ENCODE assay signal across 38 cellular contexts in the genomic region with DNA sequence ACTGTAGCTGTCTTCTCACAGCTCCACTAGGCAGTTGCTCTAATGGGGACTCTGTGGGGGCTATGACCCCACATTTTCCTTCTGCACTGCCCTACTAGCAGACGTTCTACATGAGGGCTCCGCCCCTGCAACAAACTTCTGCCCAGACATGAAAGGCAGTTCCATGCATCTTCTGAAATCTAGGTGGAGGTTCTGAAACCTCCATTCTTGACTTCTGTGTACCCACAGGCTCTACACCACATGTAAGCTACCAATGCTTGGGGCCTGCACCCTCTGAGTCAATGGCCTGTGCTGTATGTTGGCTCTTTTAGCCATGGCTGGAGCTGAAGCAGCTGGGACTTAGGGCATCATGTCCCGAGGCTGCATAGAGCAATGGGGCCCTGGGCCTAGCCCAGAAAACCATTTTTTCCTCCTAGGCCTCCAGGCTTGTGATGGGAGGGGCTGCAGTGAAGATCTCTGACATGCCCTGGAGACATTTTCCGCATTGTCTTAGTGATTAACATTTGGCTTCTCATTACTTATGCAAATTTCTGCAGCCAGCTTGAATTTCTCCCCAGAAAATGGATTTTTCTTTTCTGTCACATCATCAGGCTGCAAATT.
"Had no signal": no experiment of that assay in that cellular context is flagged by ENCODE, and none has a peak within 500 bp of the region (broad histone marks: within the 10 kb centered on the region; RNA-seq: fewer than 3 reads in every experiment).

No MANE protein-coding gene starts in this region.

- H3K27ac ChIP-seq: ascending aorta, cardiac muscle cell, VCaP had no signal

- FAIRE-seq: bronchial epithelial cell, TTC549 had no signal

- ATAC-seq: activated CD4-positive, alpha-beta T cell treated with anti-CD3 and anti-CD28 coated beads for 36 hours; activated CD4-positive, CD25-positive, alpha-beta regulatory T cell treated with anti-CD3 and anti-CD28 coated beads, Interleukin-2, amount 50 U/mL, for 24 hours; activated CD8-positive, alpha-beta memory T cell treated with anti-CD3 and anti-CD28 coated beads, Interleukin-2, amount 10 ng/mL, durations not matched to agents 7 days and 5 days; activated CD8-positive, alpha-beta T cell treated with anti-CD3 and anti-CD28 coated beads, Interleukin-2, amount 10 ng/mL, durations not matched to agents 7 days and 5 days; activated naive CD8-positive, alpha-beta T cell treated with anti-CD3 and anti-CD28 coated beads, Interleukin-2, amount 50 U/mL, for 24 hours had no signal

- H3K27me3 ChIP-seq: ascending aorta, cardiac muscle cell had no signal

- H3K4me3 ChIP-seq: ascending aorta, cardiac muscle cell had no signal

- H3K4me1 ChIP-seq: ascending aorta had no signal

- DNase-seq: activated B cell treated with CpG ODN at 0.5 μM for 24 hours; activated CD4-positive, alpha-beta memory T cell treated with anti-CD3 and anti-CD28 coated beads, Interleukin-2, amount 10 ng/mL, durations not matched to agents 7 days and 5 days; activated CD4-positive, alpha-beta T cell treated with anti-CD3 and anti-CD28 coated beads for 1 hour; activated CD4-positive, alpha-beta T cell treated with anti-CD3 and anti-CD28 coated beads for 36 hours; activated CD4-positive, alpha-beta T cell treated with anti-CD3 and anti-CD28 coated beads for 48 hours; activated CD4-positive, alpha-beta T cell treated with anti-CD3 and anti-CD28 coated beads, Interleukin-2, amount 10 ng/mL, durations not matched to agents 7 days and 5 days; activated CD4-positive, alpha-beta T cell treated with anti-CD3 and anti-CD28 coated beads, Interleukin-2, amount 50 U/mL, for 48 hours; activated CD8-positive, alpha-beta memory T cell treated with anti-CD3 and anti-CD28 coated beads for 24 hours; activated CD8-positive, alpha-beta memory T cell treated with anti-CD3 and anti-CD28 coated beads, Interleukin-2, amount 10 ng/mL, durations not matched to agents 7 days and 5 days; activated CD8-positive, alpha-beta memory T cell treated with anti-CD3 and anti-CD28 coated beads, Interleukin-2, amount 50 U/mL, for 48 hours; activated CD8-positive, alpha-beta T cell treated with anti-CD3 and anti-CD28 coated beads, Interleukin-2, amount 10 ng/mL, durations not matched to agents 7 days and 5 days; activated effector memory CD4-positive, alpha-beta T cell treated with Interleukin-2 at 50 U/mL for 16 hours; activated gamma-delta T cell; activated naive CD4-positive, alpha-beta T cell treated with anti-CD3 and anti-CD28 coated beads, Interleukin-2, amount 10 ng/mL, durations not matched to agents 7 days and 5 days; activated naive CD4-positive, alpha-beta T cell treated with Interleukin-2 at 50 U/mL for 16 hours; activated naive CD8-positive, alpha-beta T cell treated with anti-CD3 and anti-CD28 coated beads, Interleukin-2, amount 10 ng/mL, durations not matched to agents 7 days and 5 days; activated naive CD8-positive, alpha-beta T cell treated with anti-CD3 and anti-CD28 coated beads, Interleukin-2, amount 50 U/mL, for 24 hours; activated T-cell treated with anti-CD3 and anti-CD28 coated beads, Interleukin-2, amount 50 U/mL, for 24 hours; activated T-cell treated with anti-CD3 and anti-CD28 coated beads, Interleukin-2, amount 50 U/mL, for 48 hours; amygdala; anterior cingulate cortex; caudate nucleus; cerebellar nuclear complex; T-helper 2 cell; T-helper 9 cell had no signal

- H3K27ac Mint-ChIP-seq: activated B cell treated with CpG ODN at 0.5 μM for 24 hours; activated CD4-positive, alpha-beta memory T cell treated with anti-CD3 and anti-CD28 coated beads, Interleukin-2, amount 10 ng/mL, durations not matched to agents 7 days and 5 days; activated CD4-positive, alpha-beta T cell treated with anti-CD3 and anti-CD28 coated beads for 36 hours; activated CD4-positive, alpha-beta T cell treated with anti-CD3 and anti-CD28 coated beads, Interleukin-2, amount 10 ng/mL, durations not matched to agents 7 days and 5 days; activated CD8-positive, alpha-beta memory T cell treated with anti-CD3 and anti-CD28 coated beads, Interleukin-2, amount 10 ng/mL, durations not matched to agents 7 days and 5 days; activated CD8-positive, alpha-beta T cell treated with anti-CD3 and anti-CD28 coated beads, Interleukin-2, amount 10 ng/mL, durations not matched to agents 7 days and 5 days; activated naive CD4-positive, alpha-beta T cell treated with anti-CD3 and anti-CD28 coated beads, Interleukin-2, amount 10 ng/mL, durations not matched to agents 7 days and 5 days; activated naive CD4-positive, alpha-beta T cell treated with anti-CD3 and anti-CD28 coated beads, Interleukin-2, amount 50 U/mL, for 24 hours; activated naive CD8-positive, alpha-beta T cell; activated naive CD8-positive, alpha-beta T cell treated with anti-CD3 and anti-CD28 coated beads, Interleukin-2, amount 10 ng/mL, durations not matched to agents 7 days and 5 days; activated naive CD8-positive, alpha-beta T cell treated with anti-CD3 and anti-CD28 coated beads, Interleukin-2, amount 50 U/mL, for 24 hours; activated T-cell treated with anti-CD3 and anti-CD28 coated beads, Interleukin-2, amount 50 U/mL, for 24 hours; activated T-helper 2 cell treated with anti-CD3 and anti-CD28 coated beads, Interferon-gamma antibody, Interleukin-2, Interleukin-4, amounts not matched to agents 10 μg/mL and 5 μg/mL and 100 μg/mL, durations not matched to agents 14 hours and 24 hours and 36 hours; brain; T-helper 1 cell treated with Interleukin-12 subunit alpha and Interleukin-12 subunit beta and Interleukin-4 antibody, amounts not matched to agents 30 μg/mL and 1 μg/mL, for 36 hours; T-helper 2 cell treated with Interferon-gamma antibody and Interleukin-4, amounts not matched to agents 5 μg/mL and 100 μg/mL, for 36 hours had no signal

- H3K27me3 Mint-ChIP-seq: activated B cell treated with CpG ODN at 0.5 μM for 24 hours; activated CD4-positive, alpha-beta memory T cell treated with anti-CD3 and anti-CD28 coated beads, Interleukin-2, amount 10 ng/mL, durations not matched to agents 7 days and 5 days; activated CD4-positive, alpha-beta T cell treated with anti-CD3 and anti-CD28 coated beads for 36 hours; activated CD4-positive, alpha-beta T cell treated with anti-CD3 and anti-CD28 coated beads, Interleukin-2, amount 10 ng/mL, durations not matched to agents 7 days and 5 days; activated CD8-positive, alpha-beta memory T cell treated with anti-CD3 and anti-CD28 coated beads, Interleukin-2, amount 10 ng/mL, durations not matched to agents 7 days and 5 days; activated naive CD4-positive, alpha-beta T cell treated with anti-CD3 and anti-CD28 coated beads, Interleukin-2, amount 10 ng/mL, durations not matched to agents 7 days and 5 days; activated naive CD8-positive, alpha-beta T cell; activated naive CD8-positive, alpha-beta T cell treated with anti-CD3 and anti-CD28 coated beads, Interleukin-2, amount 10 ng/mL, durations not matched to agents 7 days and 5 days; activated naive CD8-positive, alpha-beta T cell treated with anti-CD3 and anti-CD28 coated beads, Interleukin-2, amount 50 U/mL, for 24 hours; central memory CD8-positive, alpha-beta T cell had no signal

- H3K4me3 Mint-ChIP-seq: activated B cell treated with CpG ODN at 0.5 μM for 24 hours; activated CD4-positive, alpha-beta memory T cell treated with anti-CD3 and anti-CD28 coated beads, Interleukin-2, amount 10 ng/mL, durations not matched to agents 7 days and 5 days; activated CD4-positive, alpha-beta T cell treated with anti-CD3 and anti-CD28 coated beads for 36 hours; activated CD4-positive, alpha-beta T cell treated with anti-CD3 and anti-CD28 coated beads, Interleukin-2, amount 10 ng/mL, durations not matched to agents 7 days and 5 days; activated CD8-positive, alpha-beta memory T cell treated with anti-CD3 and anti-CD28 coated beads, Interleukin-2, amount 10 ng/mL, durations not matched to agents 7 days and 5 days; activated CD8-positive, alpha-beta T cell treated with anti-CD3 and anti-CD28 coated beads, Interleukin-2, amount 10 ng/mL, durations not matched to agents 7 days and 5 days; activated naive CD4-positive, alpha-beta T cell treated with anti-CD3 and anti-CD28 coated beads, Interleukin-2, amount 10 ng/mL, durations not matched to agents 7 days and 5 days; activated naive CD4-positive, alpha-beta T cell treated with anti-CD3 and anti-CD28 coated beads, Interleukin-2, amount 50 U/mL, for 24 hours; activated naive CD8-positive, alpha-beta T cell; activated naive CD8-positive, alpha-beta T cell treated with anti-CD3 and anti-CD28 coated beads, Interleukin-2, amount 10 ng/mL, durations not matched to agents 7 days and 5 days; activated naive CD8-positive, alpha-beta T cell treated with anti-CD3 and anti-CD28 coated beads, Interleukin-2, amount 50 U/mL, for 24 hours; activated T-cell treated with anti-CD3 and anti-CD28 coated beads, Interleukin-2, amount 50 U/mL, for 24 hours; brain; central memory CD8-positive, alpha-beta T cell; T-helper 1 cell treated with Interleukin-12 subunit alpha and Interleukin-12 subunit beta and Interleukin-4 antibody, amounts not matched to agents 30 μg/mL and 1 μg/mL, for 36 hours; T-helper 2 cell treated with Interferon-gamma antibody and Interleukin-4, amounts not matched to agents 5 μg/mL and 100 μg/mL, for 36 hours had no signal

- H3K36me3 ChIP-seq: ascending aorta, cardiac muscle cell had no signal

- H3K36me3 Mint-ChIP-seq: activated naive CD4-positive, alpha-beta T cell treated with anti-CD3 and anti-CD28 coated beads, Interleukin-2, amount 50 U/mL, for 24 hours; activated naive CD8-positive, alpha-beta T cell treated with anti-CD3 and anti-CD28 coated beads, Interleukin-2, amount 10 ng/mL, durations not matched to agents 7 days and 5 days had no signal

- H3K9me3 Mint-ChIP-seq: activated naive CD4-positive, alpha-beta T cell treated with anti-CD3 and anti-CD28 coated beads, Interleukin-2, amount 50 U/mL, for 24 hours had no signal

- H3K4me1 Mint-ChIP-seq: activated B cell treated with CpG ODN at 0.5 μM for 24 hours; activated CD4-positive, alpha-beta memory T cell treated with anti-CD3 and anti-CD28 coated beads, Interleukin-2, amount 10 ng/mL, durations not matched to agents 7 days and 5 days; activated CD4-positive, alpha-beta T cell treated with anti-CD3 and anti-CD28 coated beads for 36 hours; activated CD4-positive, alpha-beta T cell treated with anti-CD3 and anti-CD28 coated beads, Interleukin-2, amount 10 ng/mL, durations not matched to agents 7 days and 5 days; activated CD8-positive, alpha-beta memory T cell treated with anti-CD3 and anti-CD28 coated beads, Interleukin-2, amount 10 ng/mL, durations not matched to agents 7 days and 5 days; activated naive CD4-positive, alpha-beta T cell treated with anti-CD3 and anti-CD28 coated beads, Interleukin-2, amount 10 ng/mL, durations not matched to agents 7 days and 5 days; activated naive CD4-positive, alpha-beta T cell treated with anti-CD3 and anti-CD28 coated beads, Interleukin-2, amount 50 U/mL, for 24 hours; activated naive CD8-positive, alpha-beta T cell treated with anti-CD3 and anti-CD28 coated beads, Interleukin-2, amount 10 ng/mL, durations not matched to agents 7 days and 5 days; activated naive CD8-positive, alpha-beta T cell treated with anti-CD3 and anti-CD28 coated beads, Interleukin-2, amount 50 U/mL, for 24 hours; central memory CD8-positive, alpha-beta T cell had no signal
